Comparison of ENCODE assay signal across 10 cellular contexts in genomic region chr6:44116643-44117382, GRCh38. TPM values are rescaled to one million over a fixed set of nuclear protein-coding genes. Genes with fewer than 3 reads are reported as not detected.
DNase-seq lines count a peak whose midpoint lies in the region; ATAC-seq lines count a peak whose summit lies in the region.
"Had no signal": no experiment of that assay in that cellular context is flagged by ENCODE, and none has a peak within 500 bp of the region (broad histone marks: within the 10 kb centered on the region; RNA-seq: fewer than 3 reads in every experiment).

No MANE protein-coding gene starts in this region.

- H3K4me3 ChIP-seq in CD4-positive, CD25-positive, alpha-beta regulatory T cell (ENCODE audit: low read depth, low read length), result no peak overlapping the region

- DNase-seq in CD4-positive, CD25-positive, alpha-beta regulatory T cell, result no peak
- DNase-seq in NCI-H226, result peak; percentile 87
- DNase-seq in dermis blood vessel endothelial cell, result peak; percentile 75
- DNase-seq in non-pigmented ciliary epithelial cell (ENCODE audit: low read depth), result peak; percentile 84
- DNase-seq in hippocampal formation (lab: John Stamatoyannopoulos, UW), result no peak
- no peak for DNase-seq in NCI-H446 treated with DMSO at 0.1 percent for 48 hours (lab: John Stamatoyannopoulos, UW)
- DNase-seq in anterior cingulate cortex (lab: John Stamatoyannopoulos, UW), result no peak
- DNase-seq: activated naive CD4-positive, alpha-beta T cell treated with anti-CD3 and anti-CD28 coated beads, Interleukin-2, amount 10 ng/mL, durations not matched to agents 7 days and 5 days had no signal

- H3K9me3 ChIP-seq in CD4-positive, CD25-positive, alpha-beta regulatory T cell (ENCODE audit: control insufficient read depth in 2 of 2, low read length in 2 of 2), result no peaks in the 10 kb centered on the region

- H3K9me3 Mint-ChIP-seq in CD4-positive, CD25-positive, alpha-beta regulatory T cell, result no peaks in the 10 kb centered on the region
- H3K9me3 Mint-ChIP-seq: activated naive CD4-positive, alpha-beta T cell treated with anti-CD3 and anti-CD28 coated beads, Interleukin-2, amount 10 ng/mL, durations not matched to agents 7 days and 5 days had no signal

- peaks cover 28% of the 10 kb centered on the region for H3K36me3 Mint-ChIP-seq in CD4-positive, CD25-positive, alpha-beta regulatory T cell

- H3K27ac ChIP-seq in CD4-positive, CD25-positive, alpha-beta regulatory T cell (ENCODE audit: insufficient read depth, low read length, poor library complexity, severe bottlenecking), result no peak overlapping the region

- H3K36me3 ChIP-seq in CD4-positive, CD25-positive, alpha-beta regulatory T cell (ENCODE audit: control insufficient read depth, insufficient read depth, low read length), result peaks cover 32% of the 10 kb centered on the region

- H3K27me3 Mint-ChIP-seq in CD4-positive, CD25-positive, alpha-beta regulatory T cell, result no peaks in the 10 kb centered on the region
- H3K27me3 Mint-ChIP-seq: activated naive CD4-positive, alpha-beta T cell treated with anti-CD3 and anti-CD28 coated beads, Interleukin-2, amount 10 ng/mL, durations not matched to agents 7 days and 5 days had no signal

- H3K4me1 Mint-ChIP-seq in CD4-positive, CD25-positive, alpha-beta regulatory T cell, result peaks cover 8 to 43% (median 26%) of the 10 kb centered on the region in 4 donors

- peak overlapping the region; percentile 27 to 89 (median 80) for H3K27ac Mint-ChIP-seq in CD4-positive, CD25-positive, alpha-beta regulatory T cell
- H3K27ac Mint-ChIP-seq: activated naive CD4-positive, alpha-beta T cell treated with anti-CD3 and anti-CD28 coated beads, Interleukin-2, amount 10 ng/mL, durations not matched to agents 7 days and 5 days had no signal

- peaks cover 4% of the 10 kb centered on the region for H3K4me1 ChIP-seq in CD4-positive, CD25-positive, alpha-beta regulatory T cell (ENCODE audit: control insufficient read depth, insufficient read depth, low read length, poor library complexity, severe bottlenecking)

- H3K4me3 Mint-ChIP-seq in CD4-positive, CD25-positive, alpha-beta regulatory T cell, result no peak overlapping the region
- H3K4me3 Mint-ChIP-seq: activated naive CD4-positive, alpha-beta T cell treated with anti-CD3 and anti-CD28 coated beads, Interleukin-2, amount 10 ng/mL, durations not matched to agents 7 days and 5 days had no signal

- no peak for ATAC-seq in CD4-positive, CD25-positive, alpha-beta regulatory T cell (ENCODE audit: low read depth in 2 of 2)
- ATAC-seq in HG03139 (IDR thresholded peaks at IDR 0.05; ENCODE audit: unreplicated experiment), result no peak
- ATAC-seq: Right ventricle myocardium inferior had no signal

- H3K27me3 ChIP-seq in CD4-positive, CD25-positive, alpha-beta regulatory T cell (ENCODE audit: control insufficient read depth, insufficient read depth, low read length), result no peaks in the 10 kb centered on the region

RNA-seq across cellular contexts. Expression of gene MRPL14, which starts 10.4 kb away (rescaled TPM):
- 11.8 TPM for total RNA-seq in CD4-positive, CD25-positive, alpha-beta regulatory T cell
- 100 to 1,000 TPM in 1 of 4 donors, 10 to 100 TPM in 3; 72.3 to 101 (median 86.5) TPM for polyA plus RNA-seq in CD4-positive, CD25-positive, alpha-beta regulatory T cell
- 48.1 and 75.4 TPM in 2 replicates for total RNA-seq in dermis blood vessel endothelial cell

RNA-seq across cellular contexts. Expression of gene TMEM63B, which starts 10.5 kb away (rescaled TPM):
- total RNA-seq in CD4-positive, CD25-positive, alpha-beta regulatory T cell, result 20.5 TPM
- polyA plus RNA-seq in CD4-positive, CD25-positive, alpha-beta regulatory T cell, result 1 to 10 TPM; 1.3 to 2.3 (median 1.4) TPM
- 33.0 and 36.3 TPM in 2 replicates for total RNA-seq in dermis blood vessel endothelial cell

RNA-seq across cellular contexts. Expression of gene CAPN11, which starts 41.8 kb away (rescaled TPM):
- not detected for total RNA-seq in CD4-positive, CD25-positive, alpha-beta regulatory T cell
- not detected for polyA plus RNA-seq in CD4-positive, CD25-positive, alpha-beta regulatory T cell
- 0.28 and 2.2 TPM in 2 replicates for total RNA-seq in dermis blood vessel endothelial cell

Comparison
In these comparisons a context has a peak if more than half of its experiments do, and no peak if none do; other contexts are left out.
1. DNase-seq: peak in NCI-H226 (single experiment), dermis blood vessel endothelial cell (single experiment) and non-pigmented ciliary epithelial cell (single experiment); none in CD4-positive, CD25-positive, alpha-beta regulatory T cell (0 of 3), hippocampal formation (0 of 2), NCI-H446 treated with DMSO at 0.1 percent for 48 hours (single experiment) and anterior cingulate cortex (0 of 58).